In genomic region chr11:46493786-46494185, GRCh38 we compare ENCODE assay signal across 15 cellular contexts.
"Had no signal": no experiment of that assay in that cellular context is flagged by ENCODE, and none has a peak within 500 bp of the region (broad histone marks: within the 10 kb centered on the region; RNA-seq: fewer than 3 reads in every experiment).

No MANE protein-coding gene starts in this region.

- H3K9me3 ChIP-seq: esophagus squamous epithelium, gastroesophageal sphincter, prostate gland, right lobe of liver, spleen, upper lobe of right lung had no signal

- H3K27ac Mint-ChIP-seq: activated naive CD8-positive, alpha-beta T cell; naive thymus-derived CD4-positive, alpha-beta T cell had no signal

- H3K27ac ChIP-seq: prostate gland, right lobe of liver, upper lobe of right lung had no signal

- H3K9me3 Mint-ChIP-seq: naive thymus-derived CD4-positive, alpha-beta T cell had no signal

- H3K36me3 ChIP-seq: prostate gland had no signal

- H3K4me1 ChIP-seq: right lobe of liver had no signal

- ATAC-seq: gastroesophageal sphincter; naive thymus-derived CD4-positive, alpha-beta T cell; right lobe of liver; upper lobe of right lung had no signal

- H3K27me3 ChIP-seq: esophagus squamous epithelium, gastroesophageal sphincter, right lobe of liver, spleen, upper lobe of right lung had no signal

- H3K27me3 Mint-ChIP-seq: activated naive CD8-positive, alpha-beta T cell; naive thymus-derived CD4-positive, alpha-beta T cell had no signal

- H3K4me3 ChIP-seq: esophagus squamous epithelium, gastroesophageal sphincter, prostate gland, right lobe of liver, spleen, upper lobe of right lung had no signal

- DNase-seq: activated CD4-positive, alpha-beta T cell treated with anti-CD3 and anti-CD28 coated beads, Interleukin-2, amount 50 U/mL, for 1 hour; activated CD4-positive, CD25-positive, alpha-beta regulatory T cell; activated effector memory CD4-positive, alpha-beta T cell treated with anti-CD3 and anti-CD28 coated beads, Interleukin-2, amount 50 U/mL, for 16 hours; activated T-cell treated with anti-CD3 and anti-CD28 coated beads, Interleukin-2, amount 50 U/mL, for 1 hour; esophagus squamous epithelium; naive thymus-derived CD4-positive, alpha-beta T cell; occipital lobe; right lobe of liver; spleen; stimulated activated CD4-positive, alpha-beta T cell treated with anti-CD3 and anti-CD28 coated beads, Interleukin-1b, Interleukin-23, amount 100 ng/mL, for 48 hours; stimulated activated naive CD4-positive, alpha-beta T cell treated with Interleukin-2 at 50 U/mL for 16 hours; upper lobe of right lung had no signal

- H3K4me3 Mint-ChIP-seq: activated naive CD8-positive, alpha-beta T cell; naive thymus-derived CD4-positive, alpha-beta T cell had no signal
